In genomic region chr12:27297576-27297975, GRCh38 we compare ENCODE assay signal across 1 cellular context.
TF ChIP-seq lines count a peak whose summit lies in the region.

No MANE protein-coding gene starts in this region.

TF ChIP-seq in endothelial cell of umbilical vein, 7 proteins besides CTCF, POLR2A, EP300 and RAD21:
- no peak for TF ChIP-seq MYC (IDR thresholded peaks at IDR 0.05; ENCODE audit: low read depth, low read length)
- no peak for TF ChIP-seq POLR2AphosphoS5 (IDR thresholded peaks at IDR 0.05; ENCODE audit: insufficient read depth, low read depth, low read length)
- TF ChIP-seq GATA2 (IDR thresholded peaks at IDR 0.05; ENCODE audit: insufficient read depth, insufficient read length, low read depth, low read length): no peak
- no peak for TF ChIP-seq MAX (IDR thresholded peaks at IDR 0.05; ENCODE audit: insufficient read depth, insufficient read length)
- TF ChIP-seq JUN (IDR thresholded peaks at IDR 0.05; ENCODE audit: borderline replicate concordance, insufficient read depth, insufficient read length, low read depth): no peak
